ENCODE assay signal across 10 cellular contexts in genomic region chr7:151027728-151028130, GRCh38. TPM values are rescaled to one million over a fixed set of nuclear protein-coding genes. Genes with fewer than 3 reads are reported as not detected.
DNase-seq lines count a peak whose midpoint lies in the region; ATAC-seq and TF ChIP-seq lines count a peak whose summit lies in the region.
"Not testable (repeated sequence)": the region's sequence is repeated elsewhere in the genome, so short reads cannot be mapped to it uniquely, and the experiment has no call there.
"Had no signal": no experiment of that assay in that cellular context is flagged by ENCODE, and none has a peak within 500 bp of the region (broad histone marks: within the 10 kb centered on the region; RNA-seq: fewer than 3 reads in every experiment).

No MANE protein-coding gene starts in this region.

- not testable (repeated sequence) for H4K20me1 ChIP-seq in Karpas-422 (ENCODE audit: insufficient read depth, low read depth, low read length)

- not testable (repeated sequence) for DNase-seq in BJ (ENCODE audit: low read depth); Karpas-422; activated CD8-positive, alpha-beta T cell treated with anti-CD3 and anti-CD28 coated beads for 36 hours; choroid plexus epithelial cell (ENCODE audit: low read depth); right cardiac atrium; naive thymus-derived CD8-positive, alpha-beta T cell; stimulated activated naive CD8-positive, alpha-beta T cell treated with anti-CD3 and anti-CD28 coated beads, Interleukin-15, Interleukin-2, amounts not matched to agents 100 U/mL and 50 U/mL, for 24 hours

- H3K36me3 ChIP-seq in BJ (ENCODE audit: control insufficient read depth, insufficient read depth, low read length); Karpas-422 (ENCODE audit: insufficient read depth, low read length): not testable (repeated sequence)

- not testable (repeated sequence) for H3K9me3 ChIP-seq in Karpas-422 (ENCODE audit: low read length); right cardiac atrium (ENCODE audit: control insufficient read depth, low read length)

- H3K27me3 ChIP-seq in BJ (ENCODE audit: control insufficient read depth, insufficient read depth, low read length); Karpas-422 (ENCODE audit: low read length); right cardiac atrium (ENCODE audit: control insufficient read depth, insufficient read depth): not testable (repeated sequence)

- H3K9me3 Mint-ChIP-seq in activated CD8-positive, alpha-beta T cell treated with anti-CD3 and anti-CD28 coated beads for 36 hours; naive thymus-derived CD8-positive, alpha-beta T cell: not testable (repeated sequence)

- H3K36me3 Mint-ChIP-seq in activated CD8-positive, alpha-beta T cell treated with anti-CD3 and anti-CD28 coated beads for 36 hours (ENCODE audit: low read depth), result not testable (repeated sequence)
- peaks cover 0 to 15% (median 2%) of the 10 kb centered on the region in 3 donors for H3K36me3 Mint-ChIP-seq in naive thymus-derived CD8-positive, alpha-beta T cell

- peak overlapping the region; percentile 95 for H3K27ac Mint-ChIP-seq in activated CD8-positive, alpha-beta T cell treated with anti-CD3 and anti-CD28 coated beads for 36 hours
- peak overlapping the region; percentile 95 to 100 (median 99) for H3K27ac Mint-ChIP-seq in naive thymus-derived CD8-positive, alpha-beta T cell

- ATAC-seq in GM21723 (IDR thresholded peaks at IDR 0.05; ENCODE audit: unreplicated experiment), result peak; percentile 6
- ATAC-seq in activated CD8-positive, alpha-beta T cell treated with anti-CD3 and anti-CD28 coated beads for 36 hours, result peak; percentile 1
- ATAC-seq in right cardiac atrium, result not testable (repeated sequence)
- ATAC-seq in naive thymus-derived CD8-positive, alpha-beta T cell, result peak in 1 of 2 donors; percentile 53
- ATAC-seq in stimulated activated naive CD8-positive, alpha-beta T cell treated with anti-CD3 and anti-CD28 coated beads, Interleukin-15, Interleukin-2, amounts not matched to agents 100 U/mL and 50 U/mL, for 24 hours, result peak; percentile 0

- H2AFZ ChIP-seq in Karpas-422 (ENCODE audit: low read length), result peak overlapping the region; percentile 70

- H3K4me1 Mint-ChIP-seq in activated CD8-positive, alpha-beta T cell treated with anti-CD3 and anti-CD28 coated beads for 36 hours (ENCODE audit: low read depth), result peaks cover 17% of the 10 kb centered on the region
- H3K4me1 Mint-ChIP-seq in naive thymus-derived CD8-positive, alpha-beta T cell, result peaks cover 10 to 34% (median 28%) of the 10 kb centered on the region in 4 donors

- TF ChIP-seq CTCF in BJ (IDR thresholded peaks at IDR 0.05; ENCODE audit: insufficient read depth, low read depth, low read length); activated CD8-positive, alpha-beta T cell treated with anti-CD3 and anti-CD28 coated beads for 36 hours (IDR thresholded peaks at IDR 0.05); choroid plexus epithelial cell (conservative IDR thresholded peaks at IDR 0.05; ENCODE audit: low read depth, low read length): not testable (repeated sequence)

- peaks cover 14% of the 10 kb centered on the region for H3K79me2 ChIP-seq in Karpas-422 (ENCODE audit: low read length)

- H3K4me1 ChIP-seq in Karpas-422 (ENCODE audit: low read length), result peaks cover 36% of the 10 kb centered on the region
- H3K4me1 ChIP-seq in right cardiac atrium (ENCODE audit: control insufficient read depth, insufficient read depth, low read length), result not testable (repeated sequence)

- peak overlapping the region; percentile 84 for H3K4me2 ChIP-seq in Karpas-422 (ENCODE audit: low read depth, low read length, poor library complexity, severe bottlenecking)

- peak overlapping the region; percentile 88 for H3K4me3 Mint-ChIP-seq in activated CD8-positive, alpha-beta T cell treated with anti-CD3 and anti-CD28 coated beads for 36 hours
- peak overlapping the region; percentile 86 to 98 (median 95) for H3K4me3 Mint-ChIP-seq in naive thymus-derived CD8-positive, alpha-beta T cell

- H3K27ac ChIP-seq in Karpas-422 (ENCODE audit: low read length); right cardiac atrium (ENCODE audit: low read length): not testable (repeated sequence)

- H3K27me3 Mint-ChIP-seq in activated CD8-positive, alpha-beta T cell treated with anti-CD3 and anti-CD28 coated beads for 36 hours; naive thymus-derived CD8-positive, alpha-beta T cell: not testable (repeated sequence)

- POLR2A ChIA-PET in BJ (lab: Charles Lee), result interaction anchor here (1.3 kb wide), 1 partner anchor 11 kb away, joined by 4 read pairs; no protein-coding TSS in a partner anchor
- POLR2A ChIA-PET in activated CD8-positive, alpha-beta T cell treated with anti-CD3 and anti-CD28 coated beads for 36 hours (lab: Charles Lee), result interaction anchor here (1.2 to 1.9 kb wide), 5 partner anchors 9 to 56 kb away, joined by 3 to 20 read pairs (median 7); partner anchors contain the start of gene TMUB1
- POLR2A ChIA-PET in naive thymus-derived CD8-positive, alpha-beta T cell (lab: Charles Lee), result interaction anchor here (0.6 to 3.5 kb wide), 16 partner anchors 10 to 1156 kb away, joined by 3 to 54 read pairs (median 6); partner anchors contain the start of genes CDK5, FASTK and SLC4A2

- 4% methylated on average over 16 of the region's 16 CpGs for WGBS in right cardiac atrium

- H3K9ac ChIP-seq in Karpas-422 (ENCODE audit: low read length), result peak overlapping the region; percentile 57

- not testable (repeated sequence) for H3K9me2 ChIP-seq in Karpas-422 (replicated peaks; ENCODE audit: insufficient read depth, low read length)

- H3K4me3 ChIP-seq in BJ (ENCODE audit: low read depth, low read length), result peak overlapping the region; percentile 84
- peak overlapping the region; percentile 84 for H3K4me3 ChIP-seq in Karpas-422 (ENCODE audit: low read length)
- H3K4me3 ChIP-seq in choroid plexus epithelial cell (ENCODE audit: low read depth, low read length), result peak overlapping the region; percentile 60
- H3K4me3 ChIP-seq in right cardiac atrium (ENCODE audit: low read length), result peak overlapping the region; percentile 80

- CTCF ChIA-PET in BJ (lab: Yijun Ruan, JAX), result interaction anchor here (0.8 to 2.9 kb wide), 9 partner anchors 9 to 86 kb away, joined by 3 to 22 read pairs (median 7); partner anchors contain the start of gene TMUB1
- CTCF ChIA-PET in activated CD8-positive, alpha-beta T cell treated with anti-CD3 and anti-CD28 coated beads for 36 hours (lab: Charles Lee), result interaction anchor here (0.9 to 8.4 kb wide), 11 partner anchors 11 to 85 kb away, joined by 3 to 73 read pairs (median 4); partner anchors contain the start of gene SLC4A2

- intact Hi-C loops in activated CD8-positive, alpha-beta T cell treated with anti-CD3 and anti-CD28 coated beads for 36 hours (cut with micrococcal nuclease), result loop anchor here (2.0 kb wide), 1 partner anchor 31 kb away; the partner anchor contains the start of gene SLC4A2
- intact Hi-C loops in right cardiac atrium (cut with DNase I), result loop anchor here in 2 of 4 donors (10.0 kb wide), 2 partner anchors 57 to 87 kb away; partner anchors contain the start of genes AGAP3 (in 1 of the 2), FASTK (in 1 of the 2) and TMUB1 (in 1 of the 2)

RNA-seq across cellular contexts. Expression of gene ABCB8, which starts 0.5 kb away (rescaled TPM):
- polyA plus RNA-seq in BJ (2011; rRNA removed), result 13.0 and 23.6 TPM in 2 replicates
- 23.2 and 30.4 TPM in 2 replicates for polyA minus RNA-seq in BJ (2011; rRNA and poly(A)+ RNA removed)
- total RNA-seq in Karpas-422 (2014; rRNA removed; shearing (Covaris generic); ENCODE audit: low replicate concordance), result 19.0 and 27.1 TPM in 2 replicates
- 10 to 100 TPM; 41.4 to 47.5 TPM for total RNA-seq in activated CD8-positive, alpha-beta T cell treated with anti-CD3 and anti-CD28 coated beads for 36 hours
- total RNA-seq in right cardiac atrium, result 10 to 100 TPM; 20.9 to 24.5 (median 23.4) TPM
- polyA plus RNA-seq in right cardiac atrium, result 19.6 TPM
- 10 to 100 TPM; 71.3 to 74.7 TPM for total RNA-seq in naive thymus-derived CD8-positive, alpha-beta T cell
- polyA plus RNA-seq in naive thymus-derived CD8-positive, alpha-beta T cell, result 10 to 100 TPM; 17.1 to 18.4 (median 17.4) TPM

RNA-seq across cellular contexts. Expression of gene ATG9B, which starts 3.4 kb away (rescaled TPM):
- polyA plus RNA-seq in BJ (2011; rRNA removed) (0.07 and 0.15 TPM in 2 replicates), right cardiac atrium (0.43 TPM)
- polyA minus RNA-seq in BJ (2011; rRNA and poly(A)+ RNA removed), result 0.05 and 0.09 TPM in 2 replicates
- 0.78 and 1.6 TPM in 2 replicates for total RNA-seq in Karpas-422 (2014; rRNA removed; shearing (Covaris generic); ENCODE audit: low replicate concordance)
- total RNA-seq in activated CD8-positive, alpha-beta T cell treated with anti-CD3 and anti-CD28 coated beads for 36 hours, result 10 to 100 TPM; 12.6 to 14.0 TPM
- total RNA-seq in right cardiac atrium, result under 1 TPM in 2 of 4 donors, not detected in 2; 0.18 to 0.23 TPM
- 10 to 100 TPM; 34.6 to 42.2 TPM for total RNA-seq in naive thymus-derived CD8-positive, alpha-beta T cell
- polyA plus RNA-seq in naive thymus-derived CD8-positive, alpha-beta T cell, result 10 to 100 TPM in 2 of 3 donors, 1 to 10 TPM in 1; 9.2 to 39.1 (median 24.7) TPM
- total RNA-seq: glomerular endothelial cell, posterior vena cava had no signal

RNA-seq across cellular contexts. Expression of gene ASIC3, which starts 20.6 kb away (rescaled TPM):
- polyA plus RNA-seq in BJ (2011; rRNA removed) (0.26 and 0.45 TPM in 2 replicates), right cardiac atrium (5.3 TPM)
- 0.24 TPM in 1 of 2 replicates, not detected in the other for polyA minus RNA-seq in BJ (2011; rRNA and poly(A)+ RNA removed)
- 4.5 and 6.2 TPM in 2 replicates for total RNA-seq in Karpas-422 (2014; rRNA removed; shearing (Covaris generic); ENCODE audit: low replicate concordance)
- total RNA-seq in activated CD8-positive, alpha-beta T cell treated with anti-CD3 and anti-CD28 coated beads for 36 hours, result 1 to 10 TPM; 3.7 to 5.8 TPM
- 1 to 10 TPM; 4.0 to 6.5 (median 5.0) TPM for total RNA-seq in right cardiac atrium
- 10 to 100 TPM; 13.5 TPM for total RNA-seq in naive thymus-derived CD8-positive, alpha-beta T cell
- polyA plus RNA-seq in naive thymus-derived CD8-positive, alpha-beta T cell, result not detected

RNA-seq across cellular contexts. Expression of gene CDK5, which starts 30.0 kb away (rescaled TPM):
- polyA plus RNA-seq in BJ (2011; rRNA removed) (30.0 and 33.2 TPM in 2 replicates), right cardiac atrium (6.5 TPM)
- polyA minus RNA-seq in BJ (2011; rRNA and poly(A)+ RNA removed), result 15.3 and 33.8 TPM in 2 replicates
- total RNA-seq in Karpas-422 (2014; rRNA removed; shearing (Covaris generic); ENCODE audit: low replicate concordance), result 13.6 and 33.0 TPM in 2 replicates
- 10 to 100 TPM in 1 of 2 experiments, 1 to 10 TPM in 1; 9.9 to 10.4 TPM for total RNA-seq in activated CD8-positive, alpha-beta T cell treated with anti-CD3 and anti-CD28 coated beads for 36 hours
- total RNA-seq in right cardiac atrium, result 10 to 100 TPM in 1 of 4 donors, 1 to 10 TPM in 3; 6.2 to 11.2 (median 7.4) TPM
- total RNA-seq in naive thymus-derived CD8-positive, alpha-beta T cell, result 1 to 10 TPM; 4.1 to 6.0 TPM
- polyA plus RNA-seq in naive thymus-derived CD8-positive, alpha-beta T cell, result 10 to 100 TPM; 10.7 to 13.2 (median 11.7) TPM

RNA-seq across cellular contexts. Expression of gene SLC4A2, which starts 31.7 kb away (rescaled TPM):
- 59.0 and 86.1 TPM in 2 replicates for polyA plus RNA-seq in BJ (2011; rRNA removed)
- 74.3 and 109 TPM in 2 replicates for polyA minus RNA-seq in BJ (2011; rRNA and poly(A)+ RNA removed)
- total RNA-seq in Karpas-422 (2014; rRNA removed; shearing (Covaris generic); ENCODE audit: low replicate concordance), result 35.1 and 113 TPM in 2 replicates
- 10 to 100 TPM; 42.7 to 46.1 TPM for total RNA-seq in activated CD8-positive, alpha-beta T cell treated with anti-CD3 and anti-CD28 coated beads for 36 hours
- total RNA-seq in right cardiac atrium, result 100 to 1,000 TPM in 2 of 4 donors, 10 to 100 TPM in 2; 83.5 to 120 (median 96.5) TPM
- 61.7 TPM for polyA plus RNA-seq in right cardiac atrium
- 10 to 100 TPM; 52.5 to 60.6 TPM for total RNA-seq in naive thymus-derived CD8-positive, alpha-beta T cell
- polyA plus RNA-seq in naive thymus-derived CD8-positive, alpha-beta T cell, result 10 to 100 TPM; 10.1 to 18.0 (median 14.8) TPM
